In the genomic region with DNA sequence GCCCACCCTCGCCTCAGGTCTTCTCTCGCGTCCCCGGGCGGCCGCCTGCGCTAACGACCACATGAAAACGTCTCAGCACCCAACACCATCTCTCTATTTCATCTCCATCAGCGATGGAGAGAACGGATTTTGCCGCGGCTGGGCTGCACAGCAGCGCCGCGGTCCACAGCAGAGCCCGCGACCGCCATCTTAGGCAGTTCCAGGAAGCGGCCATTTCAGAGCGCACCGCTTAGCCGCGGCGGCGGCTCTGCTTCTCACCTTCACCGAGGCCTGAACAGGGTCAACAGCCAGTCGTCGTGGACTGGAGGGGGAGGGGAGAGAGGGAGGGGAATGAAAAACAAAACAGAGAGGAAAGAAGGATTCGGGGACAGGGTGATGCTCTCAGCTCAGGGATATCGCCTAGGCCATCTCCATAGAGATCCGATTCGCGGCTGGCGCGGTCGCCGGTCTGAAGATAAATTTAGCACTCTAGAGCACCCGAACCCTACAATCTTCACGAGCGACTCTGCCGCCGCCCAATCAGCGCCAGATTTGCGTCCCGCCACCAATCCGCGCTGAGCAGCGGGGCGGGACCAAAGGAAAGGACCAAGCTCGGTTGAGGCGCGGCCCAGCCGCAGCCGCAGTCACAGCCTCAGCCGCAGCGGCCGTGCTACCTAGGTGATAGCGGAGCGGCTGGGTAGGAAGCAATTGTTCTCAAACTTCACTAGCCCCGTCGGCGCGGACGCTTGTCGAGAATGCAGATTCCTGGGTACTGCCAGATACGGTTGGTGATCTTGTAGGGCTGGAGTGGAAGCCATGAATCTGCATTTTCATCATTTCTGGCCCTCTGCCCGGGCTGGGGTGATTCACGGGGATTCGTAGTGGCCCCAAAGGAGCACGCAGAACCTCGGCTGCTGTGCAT, we compare ENCODE assay signal across 8 cellular contexts. TPM values are rescaled to one million over a fixed set of nuclear protein-coding genes. Genes with fewer than 3 reads are reported as not detected.
DNase-seq lines count a peak whose midpoint lies in the region; TF ChIP-seq lines count a peak whose summit lies in the region.

Gene ZBED5, minus strand, starts transcription at position 450 of the 901 bp plus-strand sequence. CDS start 3,108 bp downstream, outside the sequence.

- POLR2A ChIA-PET in activated CD8-positive, alpha-beta memory T cell treated with anti-CD3 and anti-CD28 coated beads for 36 hours (lab: Charles Lee), result interaction anchor here (0.8 to 3.3 kb wide), 7 partner anchors 8 to 66 kb away, joined by 3 to 93 read pairs (median 4); partner anchors contain the start of gene EIF4G2

- H3K4me1 ChIP-seq in effector memory CD4-positive, alpha-beta T cell (ENCODE audit: control insufficient read depth, insufficient read depth, low read length, poor library complexity, severe bottlenecking), result peaks cover 8% of the 10 kb centered on the region

- H3K36me3 ChIP-seq in effector memory CD4-positive, alpha-beta T cell (ENCODE audit: control insufficient read depth, insufficient read depth, low read length), result peaks cover 19% of the 10 kb centered on the region

- CTCF ChIA-PET in activated CD8-positive, alpha-beta memory T cell treated with anti-CD3 and anti-CD28 coated beads for 36 hours (lab: Charles Lee), result interaction anchor here (0.8 to 1.8 kb wide), 7 partner anchors 20 to 986 kb away, joined by 3 to 5 read pairs (median 3); partner anchors contain the start of gene EIF4G2

- peak within 1 kb of the TSS; percentile 97 for H3K27ac ChIP-seq in effector memory CD4-positive, alpha-beta T cell (ENCODE audit: insufficient read depth, low read length, poor library complexity, severe bottlenecking)

- H3K4me3 ChIP-seq in effector memory CD4-positive, alpha-beta T cell (ENCODE audit: insufficient read depth, low read depth, low read length, poor library complexity, severe bottlenecking), result peak within 1 kb of the TSS; percentile 87

- no peaks in the 10 kb centered on the region for H3K9me3 ChIP-seq in effector memory CD4-positive, alpha-beta T cell (ENCODE audit: control insufficient read depth, low read length)

- no peak for TF ChIP-seq CTCF in GM20000 (IDR thresholded peaks at IDR 0.05; ENCODE audit: extremely low read depth, missing control alignments)

- H3K27me3 ChIP-seq in effector memory CD4-positive, alpha-beta T cell (replicated peaks; ENCODE audit: control insufficient read depth, insufficient read depth, low read length, poor library complexity, severe bottlenecking), result no peaks in the 10 kb centered on the region

- DNase-seq in COLO668 (lab: John Stamatoyannopoulos, UW; ENCODE audit: unreplicated experiment) (peak; percentile 99), GM20000 (ENCODE audit: low spot score) (peak; percentile 89), HT-29 (ENCODE audit: low spot score) (peak; percentile 100), NOMO-1 (lab: John Stamatoyannopoulos, UW; ENCODE audit: unreplicated experiment in 2 of 2) (peak; percentile 97 to 98), medulla oblongata (ENCODE audit: extremely low spot score) (peak; percentile 99)
- DNase-seq in effector memory CD4-positive, alpha-beta T cell, result peak; percentile 91 to 95 (median 92)
- peak; percentile 87 for DNase-seq in stimulated activated CD8-positive, alpha-beta memory T cell treated with anti-CD3 and anti-CD28 coated beads, Interleukin-12 subunit alpha, Interleukin-12 subunit beta, amount 100 ng/mL, for 1 hour (ENCODE audit: low read depth)

RNA-seq across cellular contexts. Expression of gene ZBED5, which starts in this region (rescaled TPM):
- 16.1 and 16.6 TPM in 2 replicates for total RNA-seq in HT-29 (2014; rRNA removed; shearing (Covaris generic))
- total RNA-seq in activated CD8-positive, alpha-beta memory T cell treated with anti-CD3 and anti-CD28 coated beads for 36 hours, result 10 to 100 TPM; 37.9 to 38.4 TPM

Comparison
In these comparisons a context has a peak if more than half of its experiments do, and no peak if none do; other contexts are left out.
1. Peak in every context shown above with its lines: DNase-seq, H3K4me3 ChIP-seq and H3K27ac ChIP-seq.